9 cellular contexts compared by ENCODE assay signal in the genomic region with DNA sequence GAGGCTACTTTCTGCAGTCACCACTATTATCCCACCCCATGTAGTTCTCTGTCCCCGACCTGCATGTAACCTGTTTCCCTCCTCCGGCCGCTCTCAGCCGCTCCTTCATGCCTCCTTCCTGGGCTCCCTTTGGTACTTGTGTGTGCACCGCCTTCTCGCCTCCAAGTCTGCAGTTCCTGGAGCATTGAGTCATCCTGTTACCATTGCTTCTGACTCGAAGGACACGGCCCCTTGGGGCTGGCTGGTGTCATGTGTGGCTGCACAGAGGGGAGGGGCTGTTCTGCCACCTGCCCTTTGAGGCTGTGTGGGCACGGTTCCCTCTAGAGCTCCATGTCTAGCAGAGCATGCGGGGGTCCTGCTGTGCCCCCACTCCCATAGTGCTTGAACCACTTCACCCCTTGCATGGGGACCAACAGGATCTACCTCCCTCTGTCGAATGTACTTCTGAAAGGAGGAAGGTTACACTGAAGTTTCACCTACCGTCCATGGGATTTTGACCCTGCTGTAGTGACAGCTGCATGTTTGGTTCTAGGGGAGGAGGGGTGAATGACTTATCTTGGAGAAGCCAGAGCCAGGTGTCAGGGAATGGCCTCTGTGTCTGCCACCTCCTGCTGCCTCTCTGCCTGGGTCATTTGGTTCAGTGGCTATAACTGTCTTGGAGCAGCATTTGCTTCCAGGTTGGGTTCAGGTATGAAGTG. TPM values are rescaled to one million over a fixed set of nuclear protein-coding genes. Genes with fewer than 3 reads are reported as not detected.
A peak's percentile ranks its signal among the peaks of the same experiment; 100 is the strongest.
DNase-seq lines count a peak whose midpoint lies in the region; ATAC-seq and TF ChIP-seq lines count a peak whose summit lies in the region.
"Had no signal": no experiment of that assay in that cellular context is flagged by ENCODE, and none has a peak within 500 bp of the region (broad histone marks: within the 10 kb centered on the region; RNA-seq: fewer than 3 reads in every experiment).

No MANE protein-coding gene starts in this region.

- H3K4me1 ChIP-seq in adrenal gland (replicated peaks in 1 of 2), result peaks cover 17 to 52% of the 10 kb centered on the region in 2 donors
- H3K4me1 ChIP-seq in mucosa of rectum (ENCODE audit: control insufficient read depth in 2 of 2, insufficient read depth in 2 of 2, low read length in 2 of 2), result peaks cover 51 to 53% of the 10 kb centered on the region in 2 donors
- peaks cover 4 to 8% of the 10 kb centered on the region in 2 donors for H3K4me1 ChIP-seq in aorta (ENCODE audit: control insufficient read depth in 1 of 2, insufficient read depth in 2 of 2, low read length in 2 of 2)

- peak overlapping the region in 1 of 2 donors; percentile 26 for H3K9ac ChIP-seq in mucosa of rectum (ENCODE audit: low read depth in 1 of 2, low read length in 2 of 2)

- H3K4me3 ChIP-seq in adrenal gland (no peak overlapping the region), mucosa of rectum (ENCODE audit: low read length in 2 of 2) (peak overlapping the region in 1 of 2 donors; percentile 17), aorta (ENCODE audit: low read length in 2 of 2) (no peak overlapping the region)

- WGBS in adrenal gland, 4 donors, result 24 to 38% (median 30%) methylated on average over 7 to 12 of the region's 12 CpGs
- 69 to 76% methylated on average over 12 of the region's 12 CpGs for WGBS in aorta, 2 donors

- ATAC-seq in HG02973 (IDR thresholded peaks at IDR 0.05; ENCODE audit: unreplicated experiment) (peak; percentile 47), aorta (ENCODE audit: low FRiP score) (peak; percentile 23)

- TF ChIP-seq CTCF in adrenal gland (IDR thresholded peaks at IDR 0.05), result no peak

- intact Hi-C loops in adrenal gland (cut with DNase I) (no loop called here), aorta (cut with DNase I) (loop anchor here in 1 of 2 donors (5.0 kb wide), 2 partner anchors 37 to 38 kb away; a partner anchor contains a TSS)

- peak in 1 of 2 donors; percentile 48 for TF ChIP-seq POLR2A in adrenal gland (IDR thresholded peaks at IDR 0.05)

- H3K36me3 ChIP-seq in adrenal gland (replicated peaks in 1 of 2) (no peaks in the 10 kb centered on the region), mucosa of rectum (ENCODE audit: control insufficient read depth in 2 of 2, insufficient read depth in 2 of 2, low read length in 2 of 2) (no peaks in the 10 kb centered on the region), aorta (ENCODE audit: control insufficient read depth in 1 of 2, insufficient read depth in 2 of 2, low read length in 1 of 2) (no peaks in the 10 kb centered on the region)

- no peaks in the 10 kb centered on the region for H3K27me3 ChIP-seq in adrenal gland
- no peaks in the 10 kb centered on the region for H3K27me3 ChIP-seq in mucosa of rectum (ENCODE audit: control insufficient read depth in 2 of 2, insufficient read depth in 2 of 2, low read length in 2 of 2)
- H3K27me3 ChIP-seq in aorta (ENCODE audit: control insufficient read depth in 1 of 2, insufficient read depth in 2 of 2, low read length in 1 of 2), result no peaks in the 10 kb centered on the region

- no peaks in the 10 kb centered on the region for H3K9me3 ChIP-seq in adrenal gland (replicated peaks in 1 of 3)
- H3K9me3 ChIP-seq in mucosa of rectum (ENCODE audit: control insufficient read depth in 2 of 2, low read length in 2 of 2), result no peaks in the 10 kb centered on the region
- no peaks in the 10 kb centered on the region for H3K9me3 ChIP-seq in aorta (ENCODE audit: control insufficient read depth, low read length)

- H3K27ac ChIP-seq in adrenal gland (peak overlapping the region in 3 of 5 donors; percentile 49 to 54 (median 53)), mucosa of rectum (ENCODE audit: low read depth in 2 of 2, low read length in 2 of 2) (peak overlapping the region; percentile 46 to 52), aorta (ENCODE audit: low read depth in 1 of 2, low read length in 2 of 2) (no peak overlapping the region)
- H3K27ac ChIP-seq: 22Rv1 had no signal

- peak; percentile 6 for DNase-seq in DMS153 (lab: John Stamatoyannopoulos, UW)
- no peak for DNase-seq in DMS153 treated with DMSO at 0.1 percent for 48 hours (lab: John Stamatoyannopoulos, UW; ENCODE audit: unreplicated experiment)
- DNase-seq in RKO (ENCODE audit: low spot score), result peak; percentile 11
- peak; percentile 58 to 88 (median 84) for DNase-seq in adrenal gland
- DNase-seq in aorta, result peak; percentile 75 to 83
- DNase-seq in NK-92 treated with Interleukin-12 subunit alpha and Interleukin-12 subunit beta, amount 100 ng/mL, for 24 hours (lab: John Stamatoyannopoulos, UW), result no peak

RNA-seq across cellular contexts. Expression of a gene that starts 39.6 kb away (rescaled TPM):
- 10 to 100 TPM; 37.4 to 64.3 (median 50.6) TPM for total RNA-seq in adrenal gland
- polyA plus RNA-seq in adrenal gland, result 10 to 100 TPM; 18.7 to 26.5 (median 23.7) TPM
- total RNA-seq in aorta, result 100 to 1,000 TPM; 113 to 120 TPM
- polyA plus RNA-seq in aorta, result 10 to 100 TPM in 1 of 2 donors, 1 to 10 TPM in 1; 5.3 to 30.1 TPM

Comparison
In these comparisons a context has a peak if more than half of its experiments do, and no peak if none do; other contexts are left out.
1. DNase-seq: peak in DMS153 (single experiment), RKO (single experiment), adrenal gland (7 of 7) and aorta (2 of 2); none in DMS153 treated with DMSO at 0.1 percent for 48 hours (single experiment) and NK-92 treated with Interleukin-12 subunit alpha and Interleukin-12 subunit beta, amount 100 ng/mL, for 24 hours (single experiment).
2. H3K27ac ChIP-seq: peak in adrenal gland (3 of 5) and mucosa of rectum (2 of 2); none in aorta (0 of 2).